8 cellular contexts compared by ENCODE assay signal in genomic region chr16:86913886-86914285, GRCh38.
"Had no signal": no experiment of that assay in that cellular context is flagged by ENCODE, and none has a peak within 500 bp of the region (broad histone marks: within the 10 kb centered on the region; RNA-seq: fewer than 3 reads in every experiment).

No MANE protein-coding gene starts in this region.

- H3K9me3 ChIP-seq: HAP-1 had no signal

- H3K27ac ChIP-seq: HL-60 had no signal

- H3K4me1 ChIP-seq: HAP-1 had no signal

- H3K4me3 ChIP-seq: GM23338, HAP-1, K562 had no signal

- H3K4me2 ChIP-seq: GM23338 had no signal

- H3K36me3 ChIP-seq: HAP-1 had no signal

- H2AFZ ChIP-seq: GM23338 had no signal

- DNase-seq: H7, IMR-90, KG1 had no signal

- ATAC-seq: GM23338, HCT116, K562 had no signal

- FAIRE-seq: K562 had no signal
